ENCODE assay signal across 22 cellular contexts in genomic region chr9:129399301-129399990, GRCh38.
DNase-seq lines count a peak whose midpoint lies in the region; ATAC-seq and TF ChIP-seq lines count a peak whose summit lies in the region.
"Had no signal": no experiment of that assay in that cellular context is flagged by ENCODE, and none has a peak within 500 bp of the region (broad histone marks: within the 10 kb centered on the region; RNA-seq: fewer than 3 reads in every experiment).

No MANE protein-coding gene starts in this region.

- intact Hi-C loops in uterus (cut with DNase I; ENCODE audit: low total_unique reads): no loop called here

- H3K27ac Mint-ChIP-seq in activated naive CD8-positive, alpha-beta T cell treated with anti-CD3 and anti-CD28 coated beads, Interleukin-2, amount 10 ng/mL, durations not matched to agents 7 days and 5 days: peak overlapping the region; percentile 19
- no peak overlapping the region for H3K27ac Mint-ChIP-seq in activated naive CD8-positive, alpha-beta T cell treated with anti-CD3 and anti-CD28 coated beads for 36 hours
- H3K27ac Mint-ChIP-seq in endodermal cell (no peak overlapping the region), nephron (peak overlapping the region in 2 of 3 experiments; percentile 72 to 83)

- no peak for DNase-seq in activated naive CD8-positive, alpha-beta T cell treated with anti-CD3 and anti-CD28 coated beads, Interleukin-2, amount 10 ng/mL, durations not matched to agents 7 days and 5 days
- DNase-seq in activated naive CD8-positive, alpha-beta T cell treated with anti-CD3 and anti-CD28 coated beads for 36 hours: no peak
- DNase-seq in endodermal cell: peak; percentile 41
- DNase-seq in uterus: peak; percentile 14 to 15
- no peak for DNase-seq in NCI-H82 treated with DMSO at 0.1 percent for 48 hours (lab: John Stamatoyannopoulos, UW; ENCODE audit: unreplicated experiment)
- no peak for DNase-seq in NCI-H1048 (lab: John Stamatoyannopoulos, UW)
- DNase-seq: activated CD4-positive, alpha-beta T cell treated with anti-CD3 and anti-CD28 coated beads for 4 hours; DND-41; GOT3; Kasumi-1; NCI-H1092 treated with DMSO at 0.1 percent for 48 hours; NCI-H2029; NCI-H226; NCI-H774; SHP77 treated with DMSO at 0.1 percent for 48 hours; stimulated activated CD4-positive, alpha-beta T cell treated with anti-CD3 and anti-CD28 coated beads, Interleukin-4, amount 100 ng/mL, for 24 hours; stimulated activated naive CD8-positive, alpha-beta T cell treated with anti-CD3 and anti-CD28 coated beads, Interleukin-15, Interleukin-2, amounts not matched to agents 100 U/mL and 50 U/mL, for 24 hours; T-helper 1 cell had no signal

- ATAC-seq in activated naive CD8-positive, alpha-beta T cell treated with anti-CD3 and anti-CD28 coated beads, Interleukin-2, amount 10 ng/mL, durations not matched to agents 7 days and 5 days (ENCODE audit: low read depth): no peak
- ATAC-seq in HG02623 (IDR thresholded peaks at IDR 0.05; ENCODE audit: unreplicated experiment): no peak
- ATAC-seq: activated naive CD4-positive, alpha-beta T cell treated with anti-CD3 and anti-CD28 coated beads, Interleukin-2, amount 50 U/mL, for 72 hours; GM12878; stimulated activated naive CD8-positive, alpha-beta T cell treated with anti-CD3 and anti-CD28 coated beads, Interleukin-15, Interleukin-2, amounts not matched to agents 100 U/mL and 50 U/mL, for 24 hours had no signal

- H3K4me1 Mint-ChIP-seq in activated naive CD8-positive, alpha-beta T cell treated with anti-CD3 and anti-CD28 coated beads, Interleukin-2, amount 10 ng/mL, durations not matched to agents 7 days and 5 days: peaks cover 1% of the 10 kb centered on the region
- H3K4me1 Mint-ChIP-seq in activated naive CD8-positive, alpha-beta T cell treated with anti-CD3 and anti-CD28 coated beads for 36 hours: no peaks in the 10 kb centered on the region
- peaks cover 10% of the 10 kb centered on the region for H3K4me1 Mint-ChIP-seq in endodermal cell
- peaks cover 28% of the 10 kb centered on the region for H3K4me1 Mint-ChIP-seq in nephron

- POLR2A ChIA-PET in activated naive CD8-positive, alpha-beta T cell treated with anti-CD3 and anti-CD28 coated beads, Interleukin-2, amount 10 ng/mL, durations not matched to agents 7 days and 5 days (lab: Charles Lee): no interaction called here

- H3K4me1 ChIP-seq in endodermal cell (ENCODE audit: control insufficient read depth, insufficient read depth, low read length): no peaks in the 10 kb centered on the region
- peaks cover under 1 to 27% of the 10 kb centered on the region in 2 donors for H3K4me1 ChIP-seq in uterus

- TF ChIP-seq POLR2A in uterus (IDR thresholded peaks at IDR 0.05): no peak

- no peak overlapping the region for H3K9ac ChIP-seq in endodermal cell (ENCODE audit: extremely low read depth, low read length, poor library complexity, severe bottlenecking)

- H3K9me3 ChIP-seq in endodermal cell (ENCODE audit: control insufficient read depth, low read length) (no peaks in the 10 kb centered on the region), uterus (no peaks in the 10 kb centered on the region)

- H3K4me3 ChIP-seq in endodermal cell (ENCODE audit: low read length) (no peak overlapping the region), uterus (no peak overlapping the region)
- H3K4me3 ChIP-seq: GM12878 had no signal

- H3K9me3 Mint-ChIP-seq in activated naive CD8-positive, alpha-beta T cell treated with anti-CD3 and anti-CD28 coated beads, Interleukin-2, amount 10 ng/mL, durations not matched to agents 7 days and 5 days: no peaks in the 10 kb centered on the region
- no peaks in the 10 kb centered on the region for H3K9me3 Mint-ChIP-seq in activated naive CD8-positive, alpha-beta T cell treated with anti-CD3 and anti-CD28 coated beads for 36 hours
- no peaks in the 10 kb centered on the region for H3K9me3 Mint-ChIP-seq in endodermal cell
- H3K9me3 Mint-ChIP-seq in nephron: no peaks in the 10 kb centered on the region
- H3K9me3 Mint-ChIP-seq: activated naive CD4-positive, alpha-beta T cell treated with anti-CD3 and anti-CD28 coated beads, Interleukin-2, amount 50 U/mL, for 72 hours had no signal

- peaks cover 21% of the 10 kb centered on the region for H3K27me3 ChIP-seq in endodermal cell (ENCODE audit: control insufficient read depth, insufficient read depth, low read length, poor library complexity, severe bottlenecking)
- no peaks in the 10 kb centered on the region for H3K27me3 ChIP-seq in uterus

- H3K27ac ChIP-seq in endodermal cell (ENCODE audit: low read depth, low read length) (no peak overlapping the region), uterus (no peak overlapping the region)

- no peak for TF ChIP-seq CTCF in endodermal cell (conservative IDR thresholded peaks at IDR 0.05)
- TF ChIP-seq CTCF in nephron (IDR thresholded peaks at IDR 0.05; ENCODE audit: unreplicated experiment in 3 of 3): no peak
- TF ChIP-seq CTCF in uterus (IDR thresholded peaks at IDR 0.05): no peak

- H3K36me3 Mint-ChIP-seq in activated naive CD8-positive, alpha-beta T cell treated with anti-CD3 and anti-CD28 coated beads, Interleukin-2, amount 10 ng/mL, durations not matched to agents 7 days and 5 days: no peaks in the 10 kb centered on the region
- H3K36me3 Mint-ChIP-seq in activated naive CD8-positive, alpha-beta T cell treated with anti-CD3 and anti-CD28 coated beads for 36 hours: no peaks in the 10 kb centered on the region
- no peaks in the 10 kb centered on the region for H3K36me3 Mint-ChIP-seq in endodermal cell (ENCODE audit: low read depth)
- H3K36me3 Mint-ChIP-seq in nephron (ENCODE audit: low read depth): no peaks in the 10 kb centered on the region
- H3K36me3 Mint-ChIP-seq: activated naive CD4-positive, alpha-beta T cell treated with anti-CD3 and anti-CD28 coated beads, Interleukin-2, amount 50 U/mL, for 72 hours had no signal

- no peak overlapping the region for H3K4me3 Mint-ChIP-seq in activated naive CD8-positive, alpha-beta T cell treated with anti-CD3 and anti-CD28 coated beads, Interleukin-2, amount 10 ng/mL, durations not matched to agents 7 days and 5 days
- no peak overlapping the region for H3K4me3 Mint-ChIP-seq in activated naive CD8-positive, alpha-beta T cell treated with anti-CD3 and anti-CD28 coated beads for 36 hours
- H3K4me3 Mint-ChIP-seq in endodermal cell (no peak overlapping the region), nephron (no peak overlapping the region)

- WGBS in endodermal cell (ENCODE audit: insufficient coverage in 1 of 2, insufficient read length in 1 of 2), 2 experiments: 88 to 90% methylated on average over 13 to 18 of the region's 18 CpGs

- H3K36me3 ChIP-seq in endodermal cell (ENCODE audit: control insufficient read depth, insufficient read depth, low read length): no peaks in the 10 kb centered on the region
- H3K36me3 ChIP-seq in uterus: no peaks in the 10 kb centered on the region

- H3K27me3 Mint-ChIP-seq in activated naive CD8-positive, alpha-beta T cell treated with anti-CD3 and anti-CD28 coated beads, Interleukin-2, amount 10 ng/mL, durations not matched to agents 7 days and 5 days: peaks cover 2% of the 10 kb centered on the region
- no peaks in the 10 kb centered on the region for H3K27me3 Mint-ChIP-seq in activated naive CD8-positive, alpha-beta T cell treated with anti-CD3 and anti-CD28 coated beads for 36 hours
- H3K27me3 Mint-ChIP-seq in endodermal cell (ENCODE audit: insufficient read depth) (peaks cover under 1% of the 10 kb centered on the region), nephron (ENCODE audit: low read depth) (no peaks in the 10 kb centered on the region)

Comparison
In these comparisons a context has a peak if more than half of its experiments do, and no peak if none do; other contexts are left out.
1. H3K27ac Mint-ChIP-seq: peak in activated naive CD8-positive, alpha-beta T cell treated with anti-CD3 and anti-CD28 coated beads, Interleukin-2, amount 10 ng/mL, durations not matched to agents 7 days and 5 days (single experiment) and nephron (2 of 3); none in activated naive CD8-positive, alpha-beta T cell treated with anti-CD3 and anti-CD28 coated beads for 36 hours (single experiment) and endodermal cell (single experiment).
2. DNase-seq: peak in endodermal cell (single experiment) and uterus (2 of 2); none in activated naive CD8-positive, alpha-beta T cell treated with anti-CD3 and anti-CD28 coated beads, Interleukin-2, amount 10 ng/mL, durations not matched to agents 7 days and 5 days (single experiment), activated naive CD8-positive, alpha-beta T cell treated with anti-CD3 and anti-CD28 coated beads for 36 hours (single experiment), NCI-H82 treated with DMSO at 0.1 percent for 48 hours (single experiment) and NCI-H1048 (single experiment).